ENCODE assay signal across 19 cellular contexts in the genomic region with DNA sequence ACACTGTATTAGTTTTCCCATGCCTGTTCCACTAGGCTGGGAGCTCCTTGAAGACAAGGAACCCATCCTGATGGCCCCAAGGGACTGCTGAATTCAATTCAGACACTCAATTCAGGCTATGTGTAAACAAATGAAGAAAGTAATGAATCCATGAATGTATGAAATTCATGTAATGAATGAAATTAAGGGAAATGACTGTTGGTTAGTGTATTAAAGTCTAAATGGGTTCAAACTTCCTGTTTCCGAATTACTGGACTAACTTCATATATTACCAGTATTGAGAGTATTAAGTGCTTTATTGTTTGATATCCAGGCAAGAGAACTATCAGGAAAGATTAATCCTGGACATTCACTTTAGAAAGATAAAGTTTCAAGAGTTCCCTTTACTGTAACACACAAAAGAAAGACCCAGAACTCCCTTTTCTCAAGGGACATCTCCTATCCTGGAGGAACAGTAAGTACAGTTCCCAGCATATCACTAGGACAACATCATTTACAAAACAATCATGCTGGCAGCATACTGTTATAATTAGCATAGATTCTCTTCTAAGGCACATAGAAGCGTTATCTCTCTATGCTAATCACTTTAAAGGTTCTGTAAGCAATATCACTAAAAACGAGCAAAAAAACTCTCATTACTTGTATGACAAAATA. TPM values are rescaled to one million over a fixed set of nuclear protein-coding genes. Genes with fewer than 3 reads are reported as not detected.
A peak's percentile ranks its signal among the peaks of the same experiment; 100 is the strongest.
DNase-seq lines count a peak whose midpoint lies in the region; ATAC-seq, FAIRE-seq and TF ChIP-seq lines count a peak whose summit lies in the region.
"Had no signal": no experiment of that assay in that cellular context is flagged by ENCODE, and none has a peak within 500 bp of the region (broad histone marks: within the 10 kb centered on the region; RNA-seq: fewer than 3 reads in every experiment).

No MANE protein-coding gene starts in this region.

- no peaks in the 10 kb centered on the region for H3K27me3 Mint-ChIP-seq in neural crest cell (ENCODE audit: low read depth)

- no peak overlapping the region for H2BK5ac ChIP-seq in H1 (ENCODE audit: low read depth, low read length)

- peak overlapping the region; percentile 64 for H3K4me3 Mint-ChIP-seq in neural crest cell

- H3K14ac ChIP-seq in H1 (ENCODE audit: insufficient read length): no peak overlapping the region

- H3K4me1 Mint-ChIP-seq in neural crest cell: peaks cover 63% of the 10 kb centered on the region

- POLR2A ChIA-PET in H1 (lab: Charles Lee; ENCODE audit: partially characterized antibody): no interaction called here

- H3K36me3 ChIP-seq in heart left ventricle (no peaks in the 10 kb centered on the region), H1 (ENCODE audit: control insufficient read depth in 2 of 4, insufficient read depth in 4 of 4, low read length in 3 of 4) (no peaks in the 10 kb centered on the region; a peak in 1 of 8 replicates)

- H3K9me3 Mint-ChIP-seq in neural crest cell: no peaks in the 10 kb centered on the region

- no peaks in the 10 kb centered on the region for H4K20me1 ChIP-seq in H1 (replicated peaks in 1 of 2; ENCODE audit: control insufficient read depth in 1 of 2, insufficient read depth in 2 of 2, low read length in 2 of 2)

- no peak overlapping the region for H3K27ac Mint-ChIP-seq in neural crest cell (ENCODE audit: unreplicated experiment)

- TF ChIP-seq CTCF in heart left ventricle (IDR thresholded peaks at IDR 0.05) (no peak), H1 (IDR thresholded peaks at IDR 0.05; ENCODE audit: control extremely low read depth in 1 of 3, insufficient read depth in 1 of 3, low read depth in 1 of 3, low read length in 3 of 3) (no peak), neural crest cell (conservative IDR thresholded peaks at IDR 0.05) (no peak)

- WGBS in heart left ventricle, 4 donors: 32 to 56% (median 43%) methylated on average over 3 of the region's 3 CpGs
- 58% methylated on average over 3 of the region's 3 CpGs; no CpG with 5 or more reads in 1 of the 2 experiments for WGBS in H1 (ENCODE audit: extremely low coverage in 1 of 2, insufficient coverage in 1 of 2, insufficient read length in 1 of 2, insufficient replicate concordance in 2 of 2, low coverage in 1 of 2, low lambda C conversion rate in 2 of 2, missing lambda C conversion rate in 1 of 2), 2 experiments

- H3K4me3 ChIP-seq in heart left ventricle (no peak overlapping the region), H1 (ENCODE audit: extremely low read depth in 1 of 4, insufficient read depth in 2 of 4, low read depth in 3 of 4, low read length in 4 of 4) (peak overlapping the region in 1 of 4 experiments; percentile 5; a peak in 1 of 8 replicates)
- H3K4me3 ChIP-seq: BLaER1 treated with 17β-estradiol and CSF1 and Interleukin-3, amounts not matched to agents 10 nM and 100 nM; SK-N-MC had no signal

- no peak for FAIRE-seq in H1 (lab: Jason Lieb, UNC)
- FAIRE-seq: A204.1, GM12892 had no signal

- H2AFZ ChIP-seq in H1 (ENCODE audit: low read length): no peak overlapping the region

- H3K27me3 ChIP-seq in heart left ventricle: no peaks in the 10 kb centered on the region
- H3K27me3 ChIP-seq in H1 (replicated peaks in 1 of 4; ENCODE audit: control insufficient read depth in 3 of 4, extremely low read depth in 1 of 4, insufficient read depth in 3 of 4, low read length in 3 of 4): no peaks in the 10 kb centered on the region
- H3K27me3 ChIP-seq: BLaER1 treated with 17β-estradiol and CSF1 and Interleukin-3, amounts not matched to agents 10 nM and 100 nM had no signal

- no peak for TF ChIP-seq EP300 in H1 (IDR thresholded peaks at IDR 0.05; ENCODE audit: borderline replicate concordance in 1 of 2, low read depth in 2 of 2, low read length in 2 of 2)

- H2BK20ac ChIP-seq in H1 (ENCODE audit: low read length): 0 out of 2 replicates have a peak overlapping the region, but pooled peaks have one; percentile 13

- ATAC-seq in heart left ventricle: peak in 3 of 4 donors; percentile 59 to 85 (median 76)
- ATAC-seq: PC-3 had no signal

- intact Hi-C loops in heart left ventricle (cut with DNase I) (no loop called here), cardiac septum (cut with DNase I) (no loop called here)

- no peaks in the 10 kb centered on the region for H3K79me1 ChIP-seq in H1 (ENCODE audit: low read depth, low read length)

- peak overlapping the region; percentile 4 for H2BK120ac ChIP-seq in H1 (replicated peaks; ENCODE audit: low read depth, low read length)

- no peak for TF ChIP-seq POLR2A in heart left ventricle (IDR thresholded peaks at IDR 0.05)
- no peak for TF ChIP-seq POLR2A in H1 (IDR thresholded peaks at IDR 0.05; ENCODE audit: control extremely low read depth in 1 of 2, low read depth in 2 of 2, low read length in 2 of 2)

- DNase-seq in heart left ventricle: no peak
- no peak for DNase-seq in cardiac septum (ENCODE audit: low spot score)
- no peak for DNase-seq in H1 (ENCODE audit: low read depth in 1 of 2, low spot score in 2 of 2)
- DNase-seq in neural crest cell (ENCODE audit: low read depth, low spot score): no peak
- no peak for DNase-seq in KG1 (lab: John Stamatoyannopoulos, UW)
- DNase-seq in activated effector memory CD4-positive, alpha-beta T cell treated with anti-CD3 and anti-CD28 coated beads, Interleukin-2, amount 50 U/mL, for 16 hours: no peak
- no peak for DNase-seq in NCI-H748 (lab: John Stamatoyannopoulos, UW; ENCODE audit: unreplicated experiment)
- DNase-seq: GDM1, Karpas-422, MM.1S, NCI-H1092 treated with DMSO at 0.1 percent for 48 hours, NCI-H226, NCI-H526 treated with DMSO at 0.1 percent for 48 hours, PC-3 had no signal

- H3K4ac ChIP-seq in H1 (replicated peaks; ENCODE audit: insufficient read length, low read depth, low read length): no peak overlapping the region

- H4K8ac ChIP-seq in H1 (ENCODE audit: extremely low read depth, insufficient read depth, low read length): no peak overlapping the region

- H3K4me1 ChIP-seq in heart left ventricle (peaks cover 0 to 43% (median 11%) of the 10 kb centered on the region in 12 donors), H1 (replicated peaks in 1 of 4; ENCODE audit: control insufficient read depth in 3 of 4, insufficient read depth in 4 of 4, low read length in 3 of 4) (peaks cover 0 to 22% (median 12%) of the 10 kb centered on the region in 4 experiments)

- H3K27ac ChIP-seq in heart left ventricle (peak overlapping the region in 2 of 12 donors; percentile 2 to 27), H1 (ENCODE audit: low read depth, low read length) (no peak overlapping the region)
- H3K27ac ChIP-seq: BLaER1 treated with 17β-estradiol and CSF1 and Interleukin-3, amounts not matched to agents 10 nM and 100 nM; SK-N-MC had no signal

- H3K23me2 ChIP-seq in H1 (ENCODE audit: low read depth, low read length): no peaks in the 10 kb centered on the region

- CTCF ChIA-PET in H1 (lab: Charles Lee; ENCODE audit: partially characterized antibody): interaction anchor here (1.2 kb wide), 1 partner anchor 162 kb away, joined by 3 read pairs; no protein-coding TSS in a partner anchor

- no peak overlapping the region for H3K18ac ChIP-seq in H1 (ENCODE audit: extremely low read depth, low read length)

- no peak overlapping the region for H3K23ac ChIP-seq in H1 (ENCODE audit: insufficient read length)

- no peaks in the 10 kb centered on the region for H3K9me3 ChIP-seq in heart left ventricle
- peaks cover 0 to 4% of the 10 kb centered on the region in 2 experiments; a peak in 1 of 4 replicates for H3K9me3 ChIP-seq in H1 (ENCODE audit: insufficient read depth in 2 of 2, low read depth in 1 of 2, low read length in 1 of 2)

- peaks cover 0 to 12% of the 10 kb centered on the region in 2 experiments; a peak in 1 of 4 replicates for H3K79me2 ChIP-seq in H1 (ENCODE audit: control insufficient read depth in 1 of 2, insufficient read depth in 2 of 2, low read length in 2 of 2)

- H3K9ac ChIP-seq in H1 (replicated peaks in 1 of 4; ENCODE audit: extremely low read depth in 1 of 4, low read depth in 3 of 4, low read length in 3 of 4): no peak overlapping the region
- H3K9ac ChIP-seq: BLaER1 treated with 17β-estradiol and CSF1 and Interleukin-3, amounts not matched to agents 10 nM and 100 nM had no signal

- peaks cover 5% of the 10 kb centered on the region for H3K36me3 Mint-ChIP-seq in neural crest cell (ENCODE audit: low read depth)

- peak overlapping the region; percentile 91; the same call in 1 of the 2 replicates for H2AK5ac ChIP-seq in H1 (ENCODE audit: low read depth, low read length)

- peak overlapping the region in 1 of 2 experiments; percentile 34; a peak in 2 of 4 replicates for H3K4me2 ChIP-seq in H1 (ENCODE audit: insufficient read depth in 1 of 2, low read depth in 2 of 2, low read length in 2 of 2)

- H2BK12ac ChIP-seq in H1 (ENCODE audit: low read depth, low read length): no peak overlapping the region

- H4K5ac ChIP-seq in H1 (ENCODE audit: insufficient read length, low read depth, low read length): no peak overlapping the region

- TF ChIP-seq RAD21 in H1 (IDR thresholded peaks at IDR 0.05 in 1 of 2, conservative IDR thresholded peaks at IDR 0.05 in 1 of 2; ENCODE audit: low read depth in 2 of 2, low read length in 2 of 2): no peak

- H2BK15ac ChIP-seq in H1 (ENCODE audit: low read length): no peak overlapping the region

- peak overlapping the region; percentile 25 for H4K91ac ChIP-seq in H1 (replicated peaks; ENCODE audit: insufficient read length, low read length)

- no peak overlapping the region for H3K56ac ChIP-seq in H1 (replicated peaks; ENCODE audit: insufficient read length, low read depth, low read length)

RNA-seq across cellular contexts. Expression of gene IFNK, which starts 28.5 kb away (rescaled TPM):
- total RNA-seq in heart left ventricle (not detected), cardiac septum (not detected), neural crest cell (not detected in 2 replicates)
- polyA plus RNA-seq in heart left ventricle (not detected), H1 (2011; rRNA removed) (not detected in 2 replicates)
- not detected in 2 replicates for total RNA-seq in H1 (2021; fragmentation: NEBNext Ultra II Directional; extraction: Animal tissue kit (Norgen Biotek cat#: 25700))
- polyA plus RNA-seq in H1 (2011; cell fraction: cytosol; rRNA removed): not detected
- polyA plus RNA-seq in H1 (2011; cell fraction: nucleus; rRNA removed): not detected
- 0.14 to 0.16 TPM in 2 of 4 replicates, not detected in the others for polyA plus RNA-seq in H1 (2012, experiment 1 of 2)
- not detected for polyA plus RNA-seq in H1 (2012, experiment 2 of 2)
- polyA plus RNA-seq in H1 (2013, experiment 1 of 2): not detected
- polyA plus RNA-seq in H1 (2013, experiment 2 of 2): not detected
- not detected in 2 replicates for polyA minus RNA-seq in H1 (2011; rRNA and poly(A)+ RNA removed)
- polyA minus RNA-seq in H1 (2011; cell fraction: cytosol; rRNA and poly(A)+ RNA removed): not detected
- polyA minus RNA-seq in H1 (2011; cell fraction: nucleus; rRNA and poly(A)+ RNA removed): not detected
- total RNA-seq: H4, PC-3 had no signal

RNA-seq across cellular contexts. Expression of gene MOB3B, which starts 34.0 kb away (rescaled TPM):
- total RNA-seq in heart left ventricle: 1 to 10 TPM in 8 of 9 donors, under 1 TPM in 1; 0.54 to 2.8 (median 2.1) TPM
- under 1 TPM; 0.42 to 0.95 TPM for polyA plus RNA-seq in heart left ventricle
- 0.51 TPM for total RNA-seq in cardiac septum
- total RNA-seq in H1 (2021; fragmentation: NEBNext Ultra II Directional; extraction: Animal tissue kit (Norgen Biotek cat#: 25700)): 14.9 and 16.1 TPM in 2 replicates
- 6.9 and 12.7 TPM in 2 replicates for polyA plus RNA-seq in H1 (2011; rRNA removed)
- 8.9 TPM for polyA plus RNA-seq in H1 (2011; cell fraction: cytosol; rRNA removed)
- polyA plus RNA-seq in H1 (2011; cell fraction: nucleus; rRNA removed): 5.2 TPM
- polyA plus RNA-seq in H1 (2012, experiment 1 of 2): 9.6 to 12.9 TPM (median 10.4 TPM) in 4 replicates
- 5.1 TPM for polyA plus RNA-seq in H1 (2012, experiment 2 of 2)
- polyA plus RNA-seq in H1 (2013, experiment 1 of 2): 13.6 TPM
- polyA plus RNA-seq in H1 (2013, experiment 2 of 2): 14.4 TPM
- 29.0 and 38.6 TPM in 2 replicates for polyA minus RNA-seq in H1 (2011; rRNA and poly(A)+ RNA removed)
- 10.9 TPM for polyA minus RNA-seq in H1 (2011; cell fraction: cytosol; rRNA and poly(A)+ RNA removed)
- 20.8 TPM for polyA minus RNA-seq in H1 (2011; cell fraction: nucleus; rRNA and poly(A)+ RNA removed)
- total RNA-seq in neural crest cell: 20.5 and 21.8 TPM in 2 replicates
